ENCODE assay signal across 8 cellular contexts in the genomic region with DNA sequence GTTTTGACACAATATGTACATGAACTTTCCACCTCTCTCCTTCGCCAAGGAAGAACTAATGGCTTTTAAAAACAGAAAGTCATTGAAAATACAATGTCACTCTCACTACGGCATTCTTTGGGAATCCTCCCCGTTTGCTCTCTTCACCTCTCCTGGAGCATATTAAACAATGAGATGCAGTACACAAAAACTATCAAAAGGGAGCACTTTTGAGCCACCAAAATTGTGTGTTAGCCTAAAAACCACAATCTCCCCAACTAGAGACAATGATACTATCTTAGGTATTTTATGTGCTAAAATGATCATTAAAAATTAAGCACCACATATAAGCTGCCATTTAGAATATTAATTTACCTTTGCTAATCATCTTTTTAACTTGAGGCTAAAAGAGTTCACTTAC.
DNase-seq lines count a peak whose midpoint lies in the region; ATAC-seq and TF ChIP-seq lines count a peak whose summit lies in the region.

No MANE protein-coding gene starts in this region.

- no peak overlapping the region for H3K4me2 ChIP-seq in OCI-LY1 (ENCODE audit: low read length)

- no peak overlapping the region for H3K9ac ChIP-seq in OCI-LY1 (ENCODE audit: low read length)

- peaks cover 11% of the 10 kb centered on the region for H3K9me3 Mint-ChIP-seq in CD8-positive, alpha-beta T cell

- TF ChIP-seq CTCF in OCI-LY1 (IDR thresholded peaks at IDR 0.05; ENCODE audit: low read length), result peak; percentile 41
- no peak for TF ChIP-seq CTCF in CD8-positive, alpha-beta T cell (IDR thresholded peaks at IDR 0.05)

- no peak overlapping the region for H3K27ac Mint-ChIP-seq in CD8-positive, alpha-beta T cell

- POLR2A ChIA-PET in CD8-positive, alpha-beta T cell (lab: Charles Lee), result no interaction called here

- no peak overlapping the region for H2AFZ ChIP-seq in OCI-LY1 (ENCODE audit: low read length)

- ATAC-seq in HG02885 (IDR thresholded peaks at IDR 0.05; ENCODE audit: poor library complexity, unreplicated experiment) (peak; percentile 76), GM18498 (IDR thresholded peaks at IDR 0.05; ENCODE audit: unreplicated experiment) (no peak)
- no peak for ATAC-seq in CD8-positive, alpha-beta T cell

- in situ Hi-C loops in G401 (cut with HindIII; ENCODE audit: low sequenced_read_pairs), result no loop called here

- DNase-seq in G401 (ENCODE audit: low spot score) (peak; percentile 22), glomerular visceral epithelial cell (ENCODE audit: extremely low spot score) (peak; percentile 55)
- no peak for DNase-seq in CD8-positive, alpha-beta T cell
- DNase-seq in central memory CD4-positive, alpha-beta T cell, result no peak
- no peak for DNase-seq in activated T-cell treated with anti-CD3 and anti-CD28 coated beads, Interleukin-2, amount 50 U/mL, for 48 hours

- H3K36me3 Mint-ChIP-seq in CD8-positive, alpha-beta T cell, result no peaks in the 10 kb centered on the region

- no peak overlapping the region for H3K27ac ChIP-seq in OCI-LY1 (ENCODE audit: low read depth, low read length, poor library complexity, severe bottlenecking)
- H3K27ac ChIP-seq in CD8-positive, alpha-beta T cell (ENCODE audit: low read depth, low read length), result no peak overlapping the region

- H3K4me1 Mint-ChIP-seq in CD8-positive, alpha-beta T cell (ENCODE audit: low read depth), result no peaks in the 10 kb centered on the region

- no peaks in the 10 kb centered on the region for H3K9me3 ChIP-seq in OCI-LY1 (ENCODE audit: low read length)
- H3K9me3 ChIP-seq in CD8-positive, alpha-beta T cell (ENCODE audit: low read length), result no peaks in the 10 kb centered on the region

- no peaks in the 10 kb centered on the region for H3K27me3 ChIP-seq in OCI-LY1 (ENCODE audit: insufficient read depth, low read length)
- no peaks in the 10 kb centered on the region for H3K27me3 ChIP-seq in CD8-positive, alpha-beta T cell (ENCODE audit: insufficient read depth, low read length)

- no peaks in the 10 kb centered on the region for H3F3A ChIP-seq in OCI-LY1 (ENCODE audit: insufficient read depth, low read length)

- no peaks in the 10 kb centered on the region for H3K79me2 ChIP-seq in OCI-LY1 (ENCODE audit: insufficient read depth, low read length)

- CTCF ChIA-PET in CD8-positive, alpha-beta T cell (lab: Charles Lee), result no interaction called here

- H3K4me1 ChIP-seq in OCI-LY1 (ENCODE audit: insufficient read depth, low read length, severe bottlenecking), result no peaks in the 10 kb centered on the region
- no peaks in the 10 kb centered on the region for H3K4me1 ChIP-seq in CD8-positive, alpha-beta T cell (ENCODE audit: insufficient read depth, low read length)

- H3K27me3 Mint-ChIP-seq in CD8-positive, alpha-beta T cell (ENCODE audit: low read depth), result no peaks in the 10 kb centered on the region

- H3K9me2 ChIP-seq in OCI-LY1 (ENCODE audit: low read depth, low read length), result no peaks in the 10 kb centered on the region

- H3K36me3 ChIP-seq in OCI-LY1 (ENCODE audit: insufficient read depth, low read length), result no peaks in the 10 kb centered on the region
- H3K36me3 ChIP-seq in CD8-positive, alpha-beta T cell (ENCODE audit: insufficient read depth, low read length), result no peaks in the 10 kb centered on the region

- H4K20me1 ChIP-seq in OCI-LY1 (ENCODE audit: insufficient read depth, low read length), result no peaks in the 10 kb centered on the region

- no peak overlapping the region for H3K4me3 ChIP-seq in OCI-LY1 (ENCODE audit: low read depth, low read length, poor library complexity, severe bottlenecking)
- H3K4me3 ChIP-seq in CD8-positive, alpha-beta T cell (ENCODE audit: low read depth, low read length), result no peak overlapping the region

- H3K4me3 Mint-ChIP-seq in CD8-positive, alpha-beta T cell, result no peak overlapping the region

- intact Hi-C loops in CD8-positive, alpha-beta T cell (cut with DNase I, micrococcal nuclease), result no loop called here

Comparison
In these comparisons a context has a peak if more than half of its experiments do, and no peak if none do; other contexts are left out.
1. DNase-seq: peak in G401 (single experiment) and glomerular visceral epithelial cell (single experiment); none in CD8-positive, alpha-beta T cell (0 of 7), central memory CD4-positive, alpha-beta T cell (single experiment) and activated T-cell treated with anti-CD3 and anti-CD28 coated beads, Interleukin-2, amount 50 U/mL, for 48 hours (0 of 2).